In the genomic region with DNA sequence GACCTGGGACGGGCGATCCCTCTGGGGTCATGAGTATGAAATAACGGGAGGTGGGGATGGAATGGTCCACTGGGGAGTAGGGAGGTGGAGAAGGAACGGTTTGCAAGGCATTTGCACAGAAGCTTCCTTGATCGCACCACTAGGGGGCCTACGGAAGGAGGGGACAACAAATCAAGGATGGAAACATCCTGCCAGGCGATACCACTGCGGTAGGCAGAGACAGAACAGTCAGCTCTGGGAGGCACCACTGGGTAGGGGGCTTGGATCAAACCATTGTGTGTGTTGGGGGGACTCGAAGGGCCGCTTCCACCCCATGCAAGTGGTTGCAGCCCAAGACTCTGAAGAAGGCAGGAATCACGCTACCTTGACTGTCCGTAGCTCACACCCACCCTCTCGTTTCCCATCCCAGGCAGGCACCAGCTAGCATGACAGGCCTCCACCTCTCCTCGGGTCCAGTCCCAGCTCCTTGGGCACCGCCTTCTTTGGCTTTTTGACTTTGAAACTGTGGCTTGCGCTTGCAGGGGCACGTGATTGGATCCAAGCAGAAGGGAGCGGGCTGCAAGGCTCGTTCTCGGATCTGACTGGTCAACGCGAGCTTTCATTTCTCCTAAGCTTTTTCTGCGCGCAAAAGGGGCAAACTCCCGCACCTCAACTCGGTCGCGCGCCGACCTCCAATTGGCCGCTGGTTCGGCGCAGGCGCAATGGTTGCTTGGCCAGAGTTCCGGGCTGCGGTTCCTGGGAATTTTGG, we compare ENCODE assay signal across 11 cellular contexts. TPM values are rescaled to one million over a fixed set of nuclear protein-coding genes. Genes with fewer than 3 reads are reported as not detected.
DNase-seq lines count a peak whose midpoint lies in the region; ATAC-seq and TF ChIP-seq lines count a peak whose summit lies in the region.
"Had no signal": no experiment of that assay in that cellular context is flagged by ENCODE, and none has a peak within 500 bp of the region (broad histone marks: within the 10 kb centered on the region; RNA-seq: fewer than 3 reads in every experiment).

No MANE protein-coding gene starts in this region.

- intact Hi-C loops in adrenal gland (cut with DNase I), result no loop called here

- WGBS in adrenal gland, 4 donors, result 54 to 89% (median 67%) methylated on average over 32 to 36 of the region's 36 CpGs
- 74 to 80% methylated on average over 24 to 36 of the region's 36 CpGs for WGBS in tibial nerve, 2 donors

- H3K4me1 ChIP-seq in adrenal gland (replicated peaks in 1 of 2) (no peaks in the 10 kb centered on the region), osteoblast (ENCODE audit: insufficient read depth, low read length) (no peaks in the 10 kb centered on the region), tibial nerve (no peaks in the 10 kb centered on the region)

- no peaks in the 10 kb centered on the region for H3K9me3 ChIP-seq in adrenal gland (replicated peaks in 1 of 3)
- no peaks in the 10 kb centered on the region for H3K9me3 ChIP-seq in osteoblast (ENCODE audit: low read depth, low read length)
- H3K9me3 ChIP-seq in tibial nerve, result peaks cover 0 to 9% (median 0%) of the 10 kb centered on the region in 4 donors

- H4K20me1 ChIP-seq in osteoblast (ENCODE audit: insufficient read depth, low read length), result no peaks in the 10 kb centered on the region

- TF ChIP-seq CTCF in adrenal gland (IDR thresholded peaks at IDR 0.05) (peak; percentile 17 to 42 (median 28)), osteoblast (IDR thresholded peaks at IDR 0.05; ENCODE audit: extremely low read depth, low read depth, low read length) (peak; percentile 26), tibial nerve (IDR thresholded peaks at IDR 0.05) (no peak)

- no peaks in the 10 kb centered on the region for H3K36me3 ChIP-seq in adrenal gland (replicated peaks in 1 of 2)
- no peaks in the 10 kb centered on the region for H3K36me3 ChIP-seq in osteoblast (ENCODE audit: insufficient read depth, low read length)
- no peaks in the 10 kb centered on the region for H3K36me3 ChIP-seq in tibial nerve

- H3K27ac ChIP-seq in adrenal gland (no peak overlapping the region), osteoblast (ENCODE audit: low read depth, low read length) (no peak overlapping the region), tibial nerve (no peak overlapping the region)

- H3K27me3 ChIP-seq in adrenal gland, result no peaks in the 10 kb centered on the region
- H3K27me3 ChIP-seq in osteoblast (ENCODE audit: insufficient read depth, low read length), result no peaks in the 10 kb centered on the region
- H3K27me3 ChIP-seq in tibial nerve, result no peaks in the 10 kb centered on the region

- TF ChIP-seq POLR2A in adrenal gland (IDR thresholded peaks at IDR 0.05) (no peak), tibial nerve (IDR thresholded peaks at IDR 0.05) (no peak)

- H2AFZ ChIP-seq in osteoblast (ENCODE audit: low read length), result peak overlapping the region; percentile 41

- H3K79me2 ChIP-seq in osteoblast (ENCODE audit: insufficient read depth, low read length), result no peaks in the 10 kb centered on the region

- H3K4me3 ChIP-seq in adrenal gland (no peak overlapping the region), osteoblast (ENCODE audit: insufficient read depth, low read length) (no peak overlapping the region), tibial nerve (no peak overlapping the region)

- H3K4me2 ChIP-seq in osteoblast (ENCODE audit: insufficient read depth, low read length), result no peak overlapping the region

- DNase-seq in ELF-1 (ENCODE audit: low read depth, low spot score) (peak; percentile 82), M059J (ENCODE audit: low read depth) (peak; percentile 38), adrenal gland (peak; percentile 23 to 51 (median 28)), osteoblast (ENCODE audit: insufficient read length, low spot score, missing footprints) (no peak), HK-2 (ENCODE audit: unreplicated experiment) (no peak), tibial nerve (ENCODE audit: low spot score in 2 of 2) (no peak)
- DNase-seq: activated effector memory CD4-positive, alpha-beta T cell treated with anti-CD3 and anti-CD28 coated beads, Interleukin-2, amount 50 U/mL, for 16 hours had no signal

- ATAC-seq in GM21576 (IDR thresholded peaks at IDR 0.05; ENCODE audit: unreplicated experiment) (no peak), GM21526 (IDR thresholded peaks at IDR 0.05; ENCODE audit: low FRiP score, unreplicated experiment) (no peak)

- TF ChIP-seq EP300 in tibial nerve (IDR thresholded peaks at IDR 0.05), result no peak

RNA-seq across cellular contexts. Expression of a gene that starts 28.4 kb away (rescaled TPM):
- not detected in 2 replicates for total RNA-seq in M059J (2014; rRNA removed; shearing (Covaris generic))
- total RNA-seq in adrenal gland (not detected), osteoblast (not detected in 2 replicates), tibial nerve (not detected)
- polyA plus RNA-seq in adrenal gland, result not detected
- total RNA-seq: lung microvascular endothelial cell, temporal lobe had no signal

RNA-seq across cellular contexts. Expression of a gene that starts 37.9 kb away (rescaled TPM):
- not detected in 2 replicates for total RNA-seq in M059J (2014; rRNA removed; shearing (Covaris generic))
- total RNA-seq in adrenal gland (under 1 TPM in 2 of 8 donors, not detected in 6; 0.57 to 0.69 TPM), osteoblast (not detected in 2 replicates), tibial nerve (not detected)
- polyA plus RNA-seq in adrenal gland, result not detected
- total RNA-seq: lung microvascular endothelial cell, temporal lobe had no signal

RNA-seq across cellular contexts. Expression of a gene that starts 47.5 kb away (rescaled TPM):
- total RNA-seq in M059J (2014; rRNA removed; shearing (Covaris generic)), result not detected in 2 replicates
- not detected for total RNA-seq in adrenal gland
- not detected for polyA plus RNA-seq in adrenal gland
- not detected in 2 replicates for total RNA-seq in osteoblast
- not detected for total RNA-seq in tibial nerve
- total RNA-seq: lung microvascular endothelial cell, temporal lobe had no signal

RNA-seq across cellular contexts. Expression of a gene that starts 57.0 kb away (rescaled TPM):
- total RNA-seq in M059J (2014; rRNA removed; shearing (Covaris generic)), result not detected in 2 replicates
- total RNA-seq in adrenal gland (under 1 TPM in 1 of 8 donors, not detected in 7; 0.57 TPM), osteoblast (not detected in 2 replicates), tibial nerve (not detected)
- not detected for polyA plus RNA-seq in adrenal gland
- total RNA-seq: lung microvascular endothelial cell, temporal lobe had no signal

Comparison
In these comparisons a context has a peak if more than half of its experiments do, and no peak if none do; other contexts are left out.
1. DNase-seq: peak in ELF-1 (single experiment), M059J (single experiment) and adrenal gland (7 of 7); none in osteoblast (single experiment), HK-2 (single experiment) and tibial nerve (0 of 2).
2. CTCF ChIP-seq: peak in adrenal gland (6 of 6) and osteoblast (single experiment); none in tibial nerve (0 of 5).